24 cellular contexts compared by ENCODE assay signal in the genomic region with DNA sequence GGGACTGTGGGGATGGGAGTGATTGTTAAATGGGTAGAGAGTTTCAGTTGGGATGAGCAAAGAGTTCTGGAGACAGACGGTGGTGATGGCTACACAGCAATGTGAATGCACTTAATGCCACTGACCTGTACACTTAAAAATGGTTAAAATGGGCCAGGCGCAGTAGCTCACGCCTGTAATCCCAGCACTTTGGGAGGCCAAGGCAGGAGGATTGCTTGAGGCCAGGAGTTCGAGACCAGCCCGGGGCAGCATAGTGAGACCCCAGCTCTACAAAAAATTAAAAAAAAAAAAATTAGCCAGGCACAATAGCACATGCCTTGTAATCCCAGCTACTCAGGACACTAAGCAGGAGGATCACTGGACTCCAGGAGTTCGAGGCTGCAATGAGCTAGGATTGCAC.
"Had no signal": no experiment of that assay in that cellular context is flagged by ENCODE, and none has a peak within 500 bp of the region (broad histone marks: within the 10 kb centered on the region; RNA-seq: fewer than 3 reads in every experiment).

No MANE protein-coding gene starts in this region.

- H3K27me3 Mint-ChIP-seq: activated B cell treated with CpG ODN at 0.5 μM for 24 hours; activated CD8-positive, alpha-beta T cell treated with anti-CD3 and anti-CD28 coated beads for 36 hours had no signal

- FAIRE-seq: colon, islet of Langerhans had no signal

- ATAC-seq: activated CD8-positive, alpha-beta T cell treated with anti-CD3 and anti-CD28 coated beads for 36 hours; activated naive CD4-positive, alpha-beta T cell treated with anti-CD3 and anti-CD28 coated beads, Interleukin-2, amount 50 U/mL, for 72 hours; body of pancreas; left cardiac atrium; left ventricle myocardium superior; right cardiac atrium; stimulated activated naive CD8-positive, alpha-beta T cell treated with anti-CD3 and anti-CD28 coated beads, Interleukin-15, Interleukin-2, amounts not matched to agents 100 U/mL and 50 U/mL, for 24 hours had no signal

- H3K4me3 ChIP-seq: adrenal gland, body of pancreas, esophagus squamous epithelium, testis, transverse colon had no signal

- H3K4me3 Mint-ChIP-seq: activated B cell treated with CpG ODN at 0.5 μM for 24 hours; activated CD8-positive, alpha-beta T cell treated with anti-CD3 and anti-CD28 coated beads for 36 hours; nephron had no signal

- H3K9me3 Mint-ChIP-seq: activated B cell treated with CpG ODN at 0.5 μM for 24 hours; activated CD8-positive, alpha-beta T cell treated with anti-CD3 and anti-CD28 coated beads for 36 hours; activated naive CD4-positive, alpha-beta T cell treated with anti-CD3 and anti-CD28 coated beads, Interleukin-2, amount 50 U/mL, for 72 hours; nephron had no signal

- H3K27ac Mint-ChIP-seq: activated B cell treated with CpG ODN at 0.5 μM for 24 hours; activated CD8-positive, alpha-beta T cell treated with anti-CD3 and anti-CD28 coated beads for 36 hours; activated naive CD4-positive, alpha-beta T cell treated with anti-CD3 and anti-CD28 coated beads, Interleukin-2, amount 50 U/mL, for 72 hours; nephron had no signal

- H3K9me3 ChIP-seq: adrenal gland, body of pancreas, esophagus squamous epithelium, testis, transverse colon had no signal

- H3K27ac ChIP-seq: adrenal gland, body of pancreas, epithelial cell of prostate, esophagus squamous epithelium, testis, transverse colon had no signal

- H3K4me1 ChIP-seq: testis had no signal

- DNase-seq: activated B cell treated with CpG ODN at 0.5 μM for 24 hours; activated CD4-positive, alpha-beta T cell treated with anti-CD3 and anti-CD28 coated beads, Interleukin-2, amount 50 U/mL, for 1 hour; activated CD8-positive, alpha-beta T cell treated with anti-CD3 and anti-CD28 coated beads for 36 hours; activated gamma-delta T cell treated with Interleukin-2 at 50 U/mL for 16 hours; adrenal gland; body of pancreas; dermis blood vessel endothelial cell; effector CD4-positive, alpha-beta T cell; esophagus squamous epithelium; foreskin melanocyte; left cardiac atrium; left ventricle myocardium superior; mammary epithelial cell; stimulated activated CD4-positive, alpha-beta T cell treated with anti-CD3 and anti-CD28 coated beads, Interleukin-2, amount 100 ng/mL, for 48 hours; stimulated activated naive CD8-positive, alpha-beta T cell treated with anti-CD3 and anti-CD28 coated beads, Interleukin-15, Interleukin-2, amounts not matched to agents 100 U/mL and 50 U/mL, for 24 hours; T-helper 2 cell; testis; transverse colon had no signal
